Comparison of ENCODE assay signal across 15 cellular contexts in genomic region chr19:3609779-3610719, GRCh38. TPM values are rescaled to one million over a fixed set of nuclear protein-coding genes. Genes with fewer than 3 reads are reported as not detected.
DNase-seq lines count a peak whose midpoint lies in the region; ATAC-seq and TF ChIP-seq lines count a peak whose summit lies in the region.
"Had no signal": no experiment of that assay in that cellular context is flagged by ENCODE, and none has a peak within 500 bp of the region (broad histone marks: within the 10 kb centered on the region; RNA-seq: fewer than 3 reads in every experiment).

No MANE protein-coding gene starts in this region.

- TF ChIP-seq CTCF in gastroesophageal sphincter (IDR thresholded peaks at IDR 0.05): no peak
- no peak for TF ChIP-seq CTCF in GM20000 (IDR thresholded peaks at IDR 0.05; ENCODE audit: extremely low read depth, missing control alignments)

- 67% methylated on average over 24 of the region's 24 CpGs for WGBS in right cardiac atrium
- 35 to 78% methylated on average over 4 to 13 of the region's 24 CpGs for WGBS in gastroesophageal sphincter (ENCODE audit: low coverage in 1 of 2), 2 donors

- ATAC-seq in right cardiac atrium (no peak), left ventricle myocardium superior (no peak), gastroesophageal sphincter (no peak)
- ATAC-seq: body of pancreas had no signal

- H3K27ac ChIP-seq in right cardiac atrium (ENCODE audit: low read length): peak overlapping the region; percentile 11
- H3K27ac ChIP-seq in gastroesophageal sphincter: peak overlapping the region in 3 of 4 donors; percentile 82 to 92 (median 86)
- H3K27ac ChIP-seq: hepatocyte had no signal

- peak; percentile 17 to 56 (median 55) for DNase-seq in right cardiac atrium
- no peak for DNase-seq in left ventricle myocardium superior
- DNase-seq in erythroblast (lab: John Stamatoyannopoulos, UW): no peak
- DNase-seq in GM20000 (ENCODE audit: low spot score): no peak
- DNase-seq in superior temporal gyrus (ENCODE audit: extremely low spot score): no peak
- DNase-seq: activated CD4-positive, alpha-beta T cell treated with anti-CD3 and anti-CD28 coated beads for 48 hours; body of pancreas; endodermal cell; H7; MM.1S; NCI-H2171; stimulated activated CD8-positive, alpha-beta memory T cell treated with anti-CD3 and anti-CD28 coated beads, Interleukin-4, amount 100 ng/mL, for 48 hours; T-helper 1 cell had no signal

- H3K9me3 ChIP-seq in right cardiac atrium (ENCODE audit: control insufficient read depth, low read length) (no peaks in the 10 kb centered on the region), gastroesophageal sphincter (no peaks in the 10 kb centered on the region)
- H3K9me3 ChIP-seq: body of pancreas had no signal

- intact Hi-C loops in right cardiac atrium (cut with DNase I) (loop anchor here in 1 of 4 donors (10.0 kb wide), 2 partner anchors 65 to 305 kb away; no protein-coding TSS in a partner anchor), left ventricle myocardium superior (cut with micrococcal nuclease) (no loop called here)

- no peaks in the 10 kb centered on the region for H3K27me3 ChIP-seq in right cardiac atrium (ENCODE audit: control insufficient read depth, insufficient read depth)
- no peaks in the 10 kb centered on the region for H3K27me3 ChIP-seq in gastroesophageal sphincter
- H3K27me3 ChIP-seq: body of pancreas had no signal

- no peak for TF ChIP-seq EP300 in gastroesophageal sphincter (IDR thresholded peaks at IDR 0.05)

- TF ChIP-seq POLR2A in gastroesophageal sphincter (IDR thresholded peaks at IDR 0.05) (no peak), erythroblast (IDR thresholded peaks at IDR 0.05; ENCODE audit: low read length) (no peak)

- H3K36me3 ChIP-seq in gastroesophageal sphincter: peaks cover 0 to 45% of the 10 kb centered on the region in 2 donors

- H3K4me3 ChIP-seq in right cardiac atrium (ENCODE audit: low read length) (no peak overlapping the region), gastroesophageal sphincter (no peak overlapping the region)
- H3K4me3 ChIP-seq: body of pancreas, hepatocyte had no signal

- H3K4me1 ChIP-seq in right cardiac atrium (ENCODE audit: control insufficient read depth, insufficient read depth, low read length) (peaks cover 3% of the 10 kb centered on the region), gastroesophageal sphincter (peaks cover 0 to 90% (median 38%) of the 10 kb centered on the region in 3 donors)

RNA-seq across cellular contexts. Expression of gene TBXA2R, which starts 3.4 kb away (rescaled TPM):
- 1 to 10 TPM; 1.3 to 2.2 (median 2.0) TPM for total RNA-seq in right cardiac atrium
- 1.8 TPM for polyA plus RNA-seq in right cardiac atrium
- 2.0 TPM for total RNA-seq in left ventricle myocardium superior
- 10 to 100 TPM in 1 of 4 donors, 1 to 10 TPM in 3; 1.4 to 14.9 (median 4.5) TPM for total RNA-seq in gastroesophageal sphincter

RNA-seq across cellular contexts. Expression of gene CACTIN, which starts 16.5 kb away (rescaled TPM):
- total RNA-seq in right cardiac atrium (10 to 100 TPM; 13.8 to 17.8 (median 14.4) TPM), left ventricle myocardium superior (13.5 TPM), gastroesophageal sphincter (10 to 100 TPM; 20.3 to 34.2 (median 28.6) TPM)
- polyA plus RNA-seq in right cardiac atrium: 13.5 TPM

RNA-seq across cellular contexts. Expression of gene GIPC3, which starts 24.8 kb away (rescaled TPM):
- total RNA-seq in right cardiac atrium (1 to 10 TPM in 2 of 4 donors, under 1 TPM in 2; 0.89 to 2.1 (median 1.2) TPM), left ventricle myocardium superior (1.9 TPM), gastroesophageal sphincter (10 to 100 TPM in 1 of 4 donors, 1 to 10 TPM in 2, under 1 TPM in 1; 0.94 to 16.8 (median 2.1) TPM)
- polyA plus RNA-seq in right cardiac atrium: 1.2 TPM
- total RNA-seq: hepatocyte had no signal

RNA-seq across cellular contexts. Expression of gene HMG20B, which starts 37.3 kb away (rescaled TPM):
- total RNA-seq in right cardiac atrium (10 to 100 TPM; 35.7 to 46.0 (median 36.2) TPM), left ventricle myocardium superior (36.9 TPM), gastroesophageal sphincter (100 to 1,000 TPM; 106 to 203 (median 154) TPM)
- 50.5 TPM for polyA plus RNA-seq in right cardiac atrium

RNA-seq across cellular contexts. Expression of gene MFSD12, which starts 52.7 kb away (rescaled TPM):
- total RNA-seq in right cardiac atrium (10 to 100 TPM; 20.6 to 31.7 (median 29.6) TPM), left ventricle myocardium superior (21.8 TPM), gastroesophageal sphincter (10 to 100 TPM; 22.1 to 94.1 (median 42.2) TPM)
- polyA plus RNA-seq in right cardiac atrium: 21.3 TPM

Comparison
In these comparisons a context has a peak if more than half of its experiments do, and no peak if none do; other contexts are left out.
1. DNase-seq: peak in right cardiac atrium (3 of 3); none in left ventricle myocardium superior (single experiment), erythroblast (0 of 2), GM20000 (single experiment) and superior temporal gyrus (single experiment).